ENCODE assay signal across 8 cellular contexts in the genomic region with DNA sequence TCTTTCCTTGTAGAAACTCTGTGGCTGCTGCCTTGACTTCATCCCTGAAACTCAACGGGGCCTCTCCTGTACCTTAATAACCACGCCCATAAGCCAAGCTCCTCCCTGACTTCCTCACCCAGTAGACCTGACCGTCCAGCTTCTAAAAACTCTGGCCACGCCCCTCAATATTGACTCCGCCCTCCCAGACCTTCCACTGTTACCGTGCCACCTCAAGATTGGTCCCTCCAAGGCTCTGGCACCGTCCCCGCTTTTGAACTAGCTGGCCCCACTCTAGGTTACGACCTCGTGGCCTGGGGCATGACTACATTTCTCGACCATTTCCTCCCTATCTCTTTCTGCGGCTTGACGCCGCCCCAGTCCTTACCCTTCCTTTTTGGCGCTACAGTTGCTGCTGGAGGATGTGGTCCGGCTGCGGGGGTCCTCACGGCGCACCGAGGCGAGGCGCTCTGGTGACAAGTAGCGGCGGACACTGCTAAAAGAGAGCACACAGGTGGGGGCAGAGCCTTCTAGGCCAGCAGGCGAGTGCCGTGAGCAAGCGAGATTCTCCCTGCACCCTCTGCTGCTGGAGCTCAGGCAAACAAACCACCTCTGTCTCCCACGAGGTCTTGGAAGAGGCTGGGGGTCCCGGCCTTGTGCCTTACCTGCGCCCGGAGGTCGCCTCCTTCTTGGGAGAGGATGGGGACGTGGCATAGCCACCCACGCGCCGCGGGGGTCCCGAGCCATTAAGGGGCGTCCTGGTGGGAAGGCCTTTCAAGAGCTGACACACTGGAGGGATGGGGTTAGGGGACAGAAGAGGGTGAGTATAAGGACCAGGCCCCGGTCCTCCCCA. TPM values are rescaled to one million over a fixed set of nuclear protein-coding genes. Genes with fewer than 3 reads are reported as not detected.
DNase-seq lines count a peak whose midpoint lies in the region; ATAC-seq and TF ChIP-seq lines count a peak whose summit lies in the region.

No MANE protein-coding gene starts in this region.

- POLR2A ChIA-PET in WTC11 (lab: Charles Lee) (interaction anchor here (0.5 to 2.1 kb wide), 13 partner anchors 15 to 155 kb away, joined by 3 to 13 read pairs (median 4); a partner anchor contains a TSS), SK-N-SH (lab: Yijun Ruan, JAX) (no interaction called here)

- H3K9me2 ChIP-seq in SK-N-SH, result no peaks in the 10 kb centered on the region

- H3K9me3 ChIP-seq in SK-N-SH, result no peaks in the 10 kb centered on the region

- H3K27me3 ChIP-seq in SK-N-SH (ENCODE audit: insufficient read depth), result no peaks in the 10 kb centered on the region

- WGBS in SK-N-SH (ENCODE audit: low lambda C conversion rate), result 65% methylated on average over 38 of the region's 40 CpGs

- H3K9ac ChIP-seq in SK-N-SH, result no peak overlapping the region

- peaks cover 17% of the 10 kb centered on the region for H3K27me3 Mint-ChIP-seq in WTC11 (ENCODE audit: low read depth)
- no peaks in the 10 kb centered on the region for H3K27me3 Mint-ChIP-seq in central memory CD8-positive, alpha-beta T cell

- no peak for TF ChIP-seq CTCF in GM13977 (IDR thresholded peaks at IDR 0.05; ENCODE audit: extremely low read depth, insufficient read depth, missing control alignments)
- no peak for TF ChIP-seq CTCF in WTC11 (IDR thresholded peaks at IDR 0.05)
- no peak for TF ChIP-seq CTCF in SK-N-SH (IDR thresholded peaks at IDR 0.05)

- H3K4me2 ChIP-seq in SK-N-SH, result no peak overlapping the region

- no peak for TF ChIP-seq EP300 in SK-N-SH (IDR thresholded peaks at IDR 0.05; ENCODE audit: borderline replicate concordance in 1 of 2, low read depth in 1 of 2, low read length in 1 of 2)

- no peaks in the 10 kb centered on the region for H3K79me2 ChIP-seq in SK-N-SH (ENCODE audit: insufficient read depth)

- TF ChIP-seq RAD21 in SK-N-SH (IDR thresholded peaks at IDR 0.05; ENCODE audit: low read length), result no peak

- H3K9me3 Mint-ChIP-seq in WTC11, result no peaks in the 10 kb centered on the region
- H3K9me3 Mint-ChIP-seq in central memory CD8-positive, alpha-beta T cell, result peaks cover 6% of the 10 kb centered on the region

- H3K27ac ChIP-seq in SK-N-SH (ENCODE audit: low read depth in 2 of 2, low read length in 1 of 2), result no peak overlapping the region

- peaks cover 15% of the 10 kb centered on the region for H3F3A ChIP-seq in SK-N-SH (replicated peaks; ENCODE audit: insufficient read depth)

- CTCF ChIA-PET in WTC11 (lab: Charles Lee), result interaction anchor here (0.5 to 5.4 kb wide), 54 partner anchors 10 to 250 kb away, joined by 3 to 127 read pairs (median 6); a partner anchor contains a TSS
- CTCF ChIA-PET in SK-N-SH (lab: Yijun Ruan, JAX), result interaction anchor here (1.3 to 5.4 kb wide), 8 partner anchors 9 to 51 kb away, joined by 3 to 53 read pairs (median 6); a partner anchor contains a TSS

- DNase-seq in GM13977 (ENCODE audit: low spot score) (peak; percentile 92), NCI-H2081 (lab: John Stamatoyannopoulos, UW) (peak; percentile 79), WTC11 (ENCODE audit: low spot score) (peak; percentile 96), kidney tubule cell (ENCODE audit: low spot score) (peak; percentile 96), SK-N-SH (no peak)
- DNase-seq in central memory CD8-positive, alpha-beta T cell (ENCODE audit: low spot score in 2 of 2), result peak; percentile 48 to 57
- DNase-seq in stimulated activated CD4-positive, alpha-beta T cell treated with anti-CD3 and anti-CD28 coated beads, Interleukin-4, amount 100 ng/mL, for 24 hours, result peak; percentile 84

- no peak overlapping the region for H3K4me3 ChIP-seq in SK-N-SH (ENCODE audit: low read depth in 2 of 2, low read length in 1 of 2)

- H3K4me1 Mint-ChIP-seq in WTC11, result peaks cover 45% of the 10 kb centered on the region
- peaks cover 55% of the 10 kb centered on the region for H3K4me1 Mint-ChIP-seq in central memory CD8-positive, alpha-beta T cell

- no peaks in the 10 kb centered on the region for H4K20me1 ChIP-seq in SK-N-SH (ENCODE audit: insufficient read depth)

- peak overlapping the region; percentile 85 for H3K4me3 Mint-ChIP-seq in WTC11
- peak overlapping the region; percentile 78 for H3K4me3 Mint-ChIP-seq in central memory CD8-positive, alpha-beta T cell

- ATAC-seq in HG02884 (IDR thresholded peaks at IDR 0.05; ENCODE audit: unreplicated experiment) (peak; percentile 37), WTC11 (peak; percentile 58)
- peak; percentile 6 for ATAC-seq in central memory CD8-positive, alpha-beta T cell (replicated peaks; ENCODE audit: extremely low read depth, poor library complexity, severe bottlenecking)

- peak overlapping the region; percentile 99 for H3K27ac Mint-ChIP-seq in WTC11
- peak overlapping the region; percentile 97 for H3K27ac Mint-ChIP-seq in central memory CD8-positive, alpha-beta T cell (ENCODE audit: low read depth)

- H3K4me1 ChIP-seq in SK-N-SH (ENCODE audit: control insufficient read depth in 1 of 2, insufficient read depth in 2 of 2, low read depth in 1 of 2, low read length in 1 of 2), result peaks cover 6 to 17% of the 10 kb centered on the region in 2 experiments; a peak in 1 of 4 replicates

- in situ Hi-C loops in GM13977 (cut with MboI; ENCODE audit: low pct_unique_long_range_greater_than_20kb, low sequenced_read_pairs, unreplicated experiment), result no loop called here

- H3K36me3 Mint-ChIP-seq in WTC11, result no peaks in the 10 kb centered on the region
- H3K36me3 Mint-ChIP-seq in central memory CD8-positive, alpha-beta T cell (ENCODE audit: insufficient read depth), result peaks cover 17% of the 10 kb centered on the region

- no peak overlapping the region for H2AFZ ChIP-seq in SK-N-SH (ENCODE audit: low read depth)

- H3K36me3 ChIP-seq in SK-N-SH (replicated peaks in 1 of 2; ENCODE audit: control insufficient read depth in 1 of 2, insufficient read depth in 2 of 2, low read length in 1 of 2), result no peaks in the 10 kb centered on the region

TF ChIP-seq in WTC11, 78 proteins besides CTCF, POLR2A, EP300 and RAD21 (continues in another document):
- no peak for TF ChIP-seq SMAD4 (CRISPR knock-in tag; IDR thresholded peaks at IDR 0.05)
- TF ChIP-seq NFE2L1 (CRISPR knock-in tag; IDR thresholded peaks at IDR 0.05), result 0 out of 2 replicates have a peak, but pooled peaks have one; percentile 21
- TF ChIP-seq, protein P1, sequence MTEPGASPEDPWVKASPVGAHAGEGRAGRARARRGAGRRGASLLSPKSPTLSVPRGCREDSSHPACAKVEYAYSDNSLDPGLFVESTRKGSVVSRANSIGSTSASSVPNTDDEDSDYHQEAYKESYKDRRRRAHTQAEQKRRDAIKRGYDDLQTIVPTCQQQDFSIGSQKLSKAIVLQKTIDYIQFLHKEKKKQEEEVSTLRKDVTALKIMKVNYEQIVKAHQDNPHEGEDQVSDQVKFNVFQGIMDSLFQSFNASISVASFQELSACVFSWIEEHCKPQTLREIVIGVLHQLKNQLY (CRISPR knock-in tag; IDR thresholded peaks at IDR 0.05), result no peak

TF ChIP-seq in SK-N-SH, 30 proteins besides CTCF, POLR2A, EP300 and RAD21 (continues in another document):
- TF ChIP-seq TEAD4 (IDR thresholded peaks at IDR 0.05; ENCODE audit: borderline replicate concordance, insufficient read depth) (no peak), MXI1 (IDR thresholded peaks at IDR 0.05; ENCODE audit: low read depth, low read length) (no peak), YY1 (IDR thresholded peaks at IDR 0.05; ENCODE audit: low read depth) (no peak), FOXJ3 (CRISPR knock-in tag; IDR thresholded peaks at IDR 0.05) (no peak), JUND (IDR thresholded peaks at IDR 0.05) (no peak), RCOR1 (IDR thresholded peaks at IDR 0.05; ENCODE audit: low read length) (no peak), TAF1 (IDR thresholded peaks at IDR 0.05; ENCODE audit: borderline replicate concordance, low read depth, low read length) (no peak), NFIC (IDR thresholded peaks at IDR 0.05; ENCODE audit: borderline replicate concordance) (no peak)
- TF ChIP-seq, protein P2, sequence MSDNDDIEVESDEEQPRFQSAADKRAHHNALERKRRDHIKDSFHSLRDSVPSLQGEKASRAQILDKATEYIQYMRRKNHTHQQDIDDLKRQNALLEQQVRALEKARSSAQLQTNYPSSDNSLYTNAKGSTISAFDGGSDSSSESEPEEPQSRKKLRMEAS (IDR thresholded peaks at IDR 0.05; ENCODE audit: low read depth), result no peak
- TF ChIP-seq, protein P3, sequence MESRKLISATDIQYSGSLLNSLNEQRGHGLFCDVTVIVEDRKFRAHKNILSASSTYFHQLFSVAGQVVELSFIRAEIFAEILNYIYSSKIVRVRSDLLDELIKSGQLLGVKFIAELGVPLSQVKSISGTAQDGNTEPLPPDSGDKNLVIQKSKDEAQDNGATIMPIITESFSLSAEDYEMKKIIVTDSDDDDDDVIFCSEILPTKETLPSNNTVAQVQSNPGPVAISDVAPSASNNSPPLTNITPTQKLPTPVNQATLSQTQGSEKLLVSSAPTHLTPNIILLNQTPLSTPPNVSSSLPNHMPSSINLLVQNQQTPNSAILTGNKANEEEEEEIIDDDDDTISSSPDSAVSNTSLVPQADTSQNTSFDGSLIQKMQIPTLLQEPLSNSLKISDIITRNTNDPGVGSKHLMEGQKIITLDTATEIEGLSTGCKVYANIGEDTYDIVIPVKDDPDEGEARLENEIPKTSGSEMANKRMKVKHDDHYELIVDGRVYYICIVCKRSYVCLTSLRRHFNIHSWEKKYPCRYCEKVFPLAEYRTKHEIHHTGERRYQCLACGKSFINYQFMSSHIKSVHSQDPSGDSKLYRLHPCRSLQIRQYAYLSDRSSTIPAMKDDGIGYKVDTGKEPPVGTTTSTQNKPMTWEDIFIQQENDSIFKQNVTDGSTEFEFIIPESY (IDR thresholded peaks at IDR 0.05; ENCODE audit: borderline replicate concordance, low read depth), result no peak

RNA-seq across cellular contexts. Expression of a gene that starts 2.3 kb away (rescaled TPM):
- 51.5 to 63.3 TPM (median 62.5 TPM) in 3 replicates for total RNA-seq in WTC11 (2021)
- polyA plus RNA-seq in SK-N-SH (2012; rRNA removed), result 10.3 and 12.4 TPM in 2 replicates
- polyA plus RNA-seq in SK-N-SH (2012; cell fraction: cytosol; rRNA removed), result 4.0 and 7.6 TPM in 2 replicates
- polyA plus RNA-seq in SK-N-SH (2012; cell fraction: nucleus; rRNA removed), result 24.4 and 27.6 TPM in 2 replicates

RNA-seq across cellular contexts. Expression of a gene that starts 26.5 kb away (rescaled TPM):
- 1.6 to 1.8 TPM (median 1.7 TPM) in 3 replicates for total RNA-seq in WTC11 (2021)
- 1.3 and 1.4 TPM in 2 replicates for polyA plus RNA-seq in SK-N-SH (2012; rRNA removed)
- polyA plus RNA-seq in SK-N-SH (2012; cell fraction: cytosol; rRNA removed), result 0.22 and 0.35 TPM in 2 replicates
- polyA plus RNA-seq in SK-N-SH (2012; cell fraction: nucleus; rRNA removed), result 9.1 and 9.2 TPM in 2 replicates

RNA-seq across cellular contexts. Expression of a gene that starts 39.5 kb away (rescaled TPM):
- total RNA-seq in WTC11 (2021), result 0.11 to 0.48 TPM (median 0.44 TPM) in 3 replicates
- polyA plus RNA-seq in SK-N-SH (2012; rRNA removed), result 0.29 and 0.69 TPM in 2 replicates
- polyA plus RNA-seq in SK-N-SH (2012; cell fraction: cytosol; rRNA removed), result 0.54 and 0.55 TPM in 2 replicates
- 0.38 and 0.69 TPM in 2 replicates for polyA plus RNA-seq in SK-N-SH (2012; cell fraction: nucleus; rRNA removed)

RNA-seq across cellular contexts. Expression of a gene that starts 50.3 kb away (rescaled TPM):
- total RNA-seq in WTC11 (2021), result 739 to 792 TPM (median 784 TPM) in 3 replicates
- 1,248 and 1,471 TPM in 2 replicates for polyA plus RNA-seq in SK-N-SH (2012; rRNA removed)
- 1,523 and 1,646 TPM in 2 replicates for polyA plus RNA-seq in SK-N-SH (2012; cell fraction: cytosol; rRNA removed)
- 342 and 654 TPM in 2 replicates for polyA plus RNA-seq in SK-N-SH (2012; cell fraction: nucleus; rRNA removed)

RNA-seq across cellular contexts. Expression of a gene that starts 51.0 kb away (rescaled TPM):
- total RNA-seq in WTC11 (2021), result 23.8 to 33.3 TPM (median 27.5 TPM) in 3 replicates
- polyA plus RNA-seq in SK-N-SH (2012; rRNA removed), result 17.6 and 19.1 TPM in 2 replicates
- 6.5 and 10.1 TPM in 2 replicates for polyA plus RNA-seq in SK-N-SH (2012; cell fraction: cytosol; rRNA removed)
- 35.0 and 38.2 TPM in 2 replicates for polyA plus RNA-seq in SK-N-SH (2012; cell fraction: nucleus; rRNA removed)

Comparison
In these comparisons a context has a peak if more than half of its experiments do, and no peak if none do; other contexts are left out.
1. ATAC-seq: peak in every context shown above with its lines; median percentile 58 in WTC11; 37 in HG02884; 6 in central memory CD8-positive, alpha-beta T cell.